8 cellular contexts compared by ENCODE assay signal in the genomic region with DNA sequence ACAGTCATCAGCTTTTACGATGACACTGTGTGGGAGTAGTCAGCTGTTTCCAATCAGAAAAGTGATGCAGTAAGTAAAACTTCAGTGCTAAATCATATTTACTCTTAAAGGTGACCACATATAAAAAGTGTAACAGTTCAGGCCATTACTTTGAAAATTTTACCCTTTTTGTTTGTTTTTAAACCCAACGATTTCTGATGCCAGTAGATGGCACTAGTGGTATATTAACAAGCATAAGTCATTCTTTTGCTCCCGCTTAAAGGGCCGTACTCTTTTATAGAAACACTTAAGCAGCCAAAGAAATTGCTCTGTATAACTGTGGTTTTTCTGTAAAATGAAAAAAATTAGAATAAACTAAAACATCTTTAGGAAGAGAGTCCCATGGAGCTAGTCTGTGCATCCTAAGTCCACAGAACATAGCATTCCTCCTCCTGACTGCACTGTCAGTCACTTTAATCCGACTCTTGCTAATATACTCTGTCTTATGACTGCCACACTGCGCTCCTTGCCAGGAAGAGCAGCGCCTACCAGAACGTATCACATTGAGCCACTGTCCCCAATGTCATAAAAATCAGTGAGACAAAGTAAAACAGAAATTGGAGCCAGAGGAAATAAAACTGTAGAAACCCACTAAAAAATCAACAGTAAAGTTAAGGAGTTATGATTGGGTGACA. TPM values are rescaled to one million over a fixed set of nuclear protein-coding genes. Genes with fewer than 3 reads are reported as not detected.
A peak's percentile ranks its signal among the peaks of the same experiment; 100 is the strongest.
DNase-seq lines count a peak whose midpoint lies in the region; ATAC-seq and TF ChIP-seq lines count a peak whose summit lies in the region.

No MANE protein-coding gene starts in this region.

- POLR2A ChIA-PET in Caco-2 (lab: Charles Lee): no interaction called here

- 95% methylated on average over 2 of the region's 8 CpGs for WGBS in mesenchymal stem cell

- H3K4me3 ChIP-seq in Caco-2 (ENCODE audit: low read depth, low read length): no peak overlapping the region
- peak overlapping the region in 50 of 59 donors; percentile 1 to 57 (median 36) for H3K4me3 ChIP-seq in dorsolateral prefrontal cortex
- H3K4me3 ChIP-seq in mesenchymal stem cell (ENCODE audit: insufficient read depth in 1 of 2, low read depth in 1 of 2, low read length in 2 of 2): no peak overlapping the region

- H3K9me3 ChIP-seq in Caco-2 (no peaks in the 10 kb centered on the region), mesenchymal stem cell (ENCODE audit: control insufficient read depth, low read length) (no peaks in the 10 kb centered on the region)

- H3K27me3 Mint-ChIP-seq in Caco-2 (ENCODE audit: insufficient read depth, unreplicated experiment): no peaks in the 10 kb centered on the region

- no peak overlapping the region for H2BK5ac ChIP-seq in mesenchymal stem cell (ENCODE audit: low read depth, low read length, poor library complexity, severe bottlenecking)

- no peak overlapping the region for H3K14ac ChIP-seq in mesenchymal stem cell (ENCODE audit: low read length in 2 of 2)

- no peak overlapping the region for H2AFZ ChIP-seq in mesenchymal stem cell (ENCODE audit: low read depth, low read length)

- no peak overlapping the region for H3K23ac ChIP-seq in mesenchymal stem cell (ENCODE audit: low read length in 2 of 2)

- peaks cover 29% of the 10 kb centered on the region for H3K79me1 ChIP-seq in mesenchymal stem cell (replicated peaks; ENCODE audit: low read length, poor library complexity, severe bottlenecking)

- H3K9ac ChIP-seq in mesenchymal stem cell (ENCODE audit: low read length): no peak overlapping the region

- BruUV-seq in Caco-2 (replicated peaks; lab: Mats Ljungman, UMichigan): no TSS peak

- H3K4ac ChIP-seq in mesenchymal stem cell (ENCODE audit: low read depth in 1 of 2, low read length in 2 of 2): no peak overlapping the region

- H3K4me3 Mint-ChIP-seq in Caco-2 (ENCODE audit: unreplicated experiment): no peak overlapping the region

- no peaks in the 10 kb centered on the region for H3K9me3 Mint-ChIP-seq in Caco-2 (ENCODE audit: unreplicated experiment)

- no peak overlapping the region for H2BK12ac ChIP-seq in mesenchymal stem cell (ENCODE audit: low read length in 2 of 2)

- peaks cover 5% of the 10 kb centered on the region for H3K4me1 Mint-ChIP-seq in Caco-2 (ENCODE audit: low read depth, unreplicated experiment)

- H4K91ac ChIP-seq in mesenchymal stem cell (ENCODE audit: low read length): no peak overlapping the region

- peaks cover 52% of the 10 kb centered on the region for H3K36me3 Mint-ChIP-seq in Caco-2 (ENCODE audit: insufficient read depth, unreplicated experiment)

- TF ChIP-seq CTCF in Caco-2 (IDR thresholded peaks at IDR 0.05; ENCODE audit: insufficient read depth in 1 of 2, low read depth in 1 of 2, low read length in 1 of 2, severe bottlenecking in 1 of 2, unreplicated experiment in 1 of 2) (peak; percentile 59 to 65), dorsolateral prefrontal cortex (IDR thresholded peaks at IDR 0.05 in 54 of 56, conservative IDR thresholded peaks at IDR 0.05 in 2 of 56; ENCODE audit: low read depth in 1 of 56, partially characterized antibody in 56 of 56) (peak in 55 of 56 donors; percentile 47 to 92 (median 73))

- no peak overlapping the region for H4K8ac ChIP-seq in mesenchymal stem cell (ENCODE audit: low read length)

- H2AK5ac ChIP-seq in mesenchymal stem cell (ENCODE audit: low read length, severe bottlenecking): no peak overlapping the region

- CTCF ChIA-PET in Caco-2 (lab: Charles Lee): no interaction called here

- H3K27ac ChIP-seq in dorsolateral prefrontal cortex (peak overlapping the region in 27 of 59 donors; percentile 5 to 88 (median 72)), mesenchymal stem cell (ENCODE audit: low read length, poor library complexity, severe bottlenecking) (no peak overlapping the region)

- no peak overlapping the region for H2BK120ac ChIP-seq in mesenchymal stem cell (ENCODE audit: low read depth, low read length)

- H2BK15ac ChIP-seq in mesenchymal stem cell (ENCODE audit: low read depth, poor library complexity, severe bottlenecking): no peak overlapping the region

- intact Hi-C loops in Caco-2 (cut with micrococcal nuclease; ENCODE audit: unreplicated experiment): loop anchor here (1.0 to 2.0 kb wide), 4 partner anchors 80 to 337 kb away; no protein-coding TSS in a partner anchor
- intact Hi-C loops in dorsolateral prefrontal cortex (cut with DNase I): loop anchor here in 1 of 2 donors (2.0 to 10.0 kb wide), 2 partner anchors 162 to 314 kb away; no protein-coding TSS in a partner anchor

- no peak overlapping the region for H3K4me2 ChIP-seq in mesenchymal stem cell (ENCODE audit: low read length, poor library complexity, severe bottlenecking)

- H3K27me3 ChIP-seq in Caco-2 (replicated peaks; ENCODE audit: control insufficient read depth, insufficient read depth, low read length): no peaks in the 10 kb centered on the region
- no peaks in the 10 kb centered on the region for H3K27me3 ChIP-seq in dorsolateral prefrontal cortex
- H3K27me3 ChIP-seq in mesenchymal stem cell (ENCODE audit: control insufficient read depth in 1 of 2, insufficient read depth in 1 of 2, low read length in 2 of 2): no peaks in the 10 kb centered on the region

- ATAC-seq in HG03432 (IDR thresholded peaks at IDR 0.05; ENCODE audit: unreplicated experiment) (peak; percentile 44), HG03571 (IDR thresholded peaks at IDR 0.05; ENCODE audit: unreplicated experiment) (no peak)

- no peak overlapping the region for H3K18ac ChIP-seq in mesenchymal stem cell (ENCODE audit: low read depth in 1 of 2, low read length in 2 of 2)

- H3K36me3 ChIP-seq in Caco-2 (ENCODE audit: control insufficient read depth, insufficient read depth, low read length) (no peaks in the 10 kb centered on the region), mesenchymal stem cell (ENCODE audit: control insufficient read depth in 1 of 2, insufficient read depth in 2 of 2, low read depth in 1 of 2, low read length in 2 of 2) (peaks cover 48 to 55% of the 10 kb centered on the region in 2 experiments)

- H3K27ac Mint-ChIP-seq in Caco-2 (ENCODE audit: unreplicated experiment): no peak overlapping the region

- DNase-seq in Caco-2: peak in 1 of 2 experiments; percentile 45
- peak; percentile 77 for DNase-seq in OCI-M1 (lab: John Stamatoyannopoulos, UW)
- peak in 1 of 10 donors; percentile 14 for DNase-seq in dorsolateral prefrontal cortex
- DNase-seq in mesenchymal stem cell: peak; percentile 62
- DNase-seq in H4 (ENCODE audit: low spot score): no peak
- no peak for DNase-seq in GOT3 (lab: John Stamatoyannopoulos, UW)

- H3K4me1 ChIP-seq in Caco-2 (no peaks in the 10 kb centered on the region), mesenchymal stem cell (ENCODE audit: control insufficient read depth, insufficient read depth, low read depth, low read length) (no peaks in the 10 kb centered on the region)

RNA-seq across cellular contexts. Expression of a gene that starts 25.1 kb away (rescaled TPM):
- total RNA-seq in Caco-2 (2022): 64.3 and 73.1 TPM in 2 replicates
- 10 to 100 TPM in 118 of 120 experiments, 1 to 10 TPM in 2; 8.3 to 29.9 (median 17.4) TPM for total RNA-seq in dorsolateral prefrontal cortex
- 128 TPM for polyA plus RNA-seq in mesenchymal stem cell (2013, experiment 1 of 2)
- 140 TPM for polyA plus RNA-seq in mesenchymal stem cell (2013, experiment 2 of 2)
- 8.5 and 10.7 TPM in 2 replicates for total RNA-seq in H4 (2014; rRNA removed; shearing (Covaris generic))

RNA-seq across cellular contexts. Expression of a gene that starts 51.4 kb away (rescaled TPM):
- total RNA-seq in Caco-2 (2022) (not detected in 2 replicates), dorsolateral prefrontal cortex (not detected)
- not detected for polyA plus RNA-seq in mesenchymal stem cell (2013, experiment 1 of 2)
- not detected for polyA plus RNA-seq in mesenchymal stem cell (2013, experiment 2 of 2)
- not detected in 2 replicates for total RNA-seq in H4 (2014; rRNA removed; shearing (Covaris generic))

Comparison
In these comparisons a context has a peak if more than half of its experiments do, and no peak if none do; other contexts are left out.
1. DNase-seq: peak in OCI-M1 (single experiment) and mesenchymal stem cell (single experiment); none in H4 (single experiment) and GOT3 (single experiment).
2. H3K4me3 ChIP-seq: peak in dorsolateral prefrontal cortex (50 of 59); none in Caco-2 (single experiment) and mesenchymal stem cell (0 of 2).